ENCODE assay signal across 11 cellular contexts in the genomic region with DNA sequence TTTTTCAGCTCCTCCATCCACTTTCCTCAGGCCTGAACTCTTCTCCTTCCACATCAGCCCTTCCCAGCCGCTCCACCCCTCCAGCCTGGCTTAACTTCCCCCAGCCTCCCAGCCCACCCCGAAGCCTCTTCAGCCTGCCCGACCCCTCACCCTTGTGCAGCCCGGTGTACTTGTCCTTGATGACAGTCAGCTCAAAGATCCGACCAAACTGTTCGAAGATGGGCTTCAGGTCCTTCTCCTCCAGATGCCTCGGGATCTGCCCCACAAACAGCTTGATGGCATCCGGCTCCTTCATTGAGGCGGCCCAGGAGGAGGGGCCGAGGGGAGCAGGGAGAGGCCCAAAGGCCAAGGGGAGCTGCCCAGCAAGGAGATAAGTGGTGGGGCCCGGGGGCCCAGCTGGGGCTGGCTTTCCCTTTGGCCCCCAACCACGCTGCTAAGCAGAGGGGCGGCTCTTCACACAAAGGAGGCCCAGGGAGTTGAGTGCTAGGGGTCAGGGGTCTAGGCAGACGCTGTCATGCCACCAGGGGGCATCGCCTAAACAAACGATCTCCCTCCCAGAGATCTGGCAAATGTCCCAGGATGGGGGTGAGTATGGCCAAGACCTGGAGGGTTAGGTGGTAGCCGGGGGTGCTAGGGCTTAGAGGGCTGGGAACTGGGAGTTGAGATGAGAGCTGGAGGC. TPM values are rescaled to one million over a fixed set of nuclear protein-coding genes. Genes with fewer than 3 reads are reported as not detected.
DNase-seq lines count a peak whose midpoint lies in the region; ATAC-seq and TF ChIP-seq lines count a peak whose summit lies in the region.
"Had no signal": no experiment of that assay in that cellular context is flagged by ENCODE, and none has a peak within 500 bp of the region (broad histone marks: within the 10 kb centered on the region; RNA-seq: fewer than 3 reads in every experiment).

No MANE protein-coding gene starts in this region.

- H3K27ac Mint-ChIP-seq in endodermal cell: no peak overlapping the region

- no peaks in the 10 kb centered on the region for H3K36me3 ChIP-seq in cardiac muscle cell
- H3K36me3 ChIP-seq in endodermal cell (ENCODE audit: control insufficient read depth, insufficient read depth, low read length): no peaks in the 10 kb centered on the region
- no peaks in the 10 kb centered on the region for H3K36me3 ChIP-seq in tibial artery
- H3K36me3 ChIP-seq in testis (ENCODE audit: low read depth, missing control alignments): no peaks in the 10 kb centered on the region
- H3K36me3 ChIP-seq in colonic mucosa: no peaks in the 10 kb centered on the region
- H3K36me3 ChIP-seq: ascending aorta, BLaER1 had no signal

- H3K4me3 Mint-ChIP-seq in endodermal cell: peak overlapping the region; percentile 51

- H3K27me3 ChIP-seq in cardiac muscle cell: peaks cover 9% of the 10 kb centered on the region
- H3K27me3 ChIP-seq in endodermal cell (ENCODE audit: control insufficient read depth, insufficient read depth, low read length, poor library complexity, severe bottlenecking): peaks cover 38% of the 10 kb centered on the region
- peaks cover 0 to 25% of the 10 kb centered on the region in 2 donors for H3K27me3 ChIP-seq in tibial artery
- H3K27me3 ChIP-seq in testis: no peaks in the 10 kb centered on the region
- H3K27me3 ChIP-seq in colonic mucosa: no peaks in the 10 kb centered on the region

- peaks cover 7% of the 10 kb centered on the region for H3K4me1 ChIP-seq in cardiac muscle cell (ENCODE audit: low read depth)
- H3K4me1 ChIP-seq in endodermal cell (ENCODE audit: control insufficient read depth, insufficient read depth, low read length): peaks cover 2% of the 10 kb centered on the region
- peaks cover 0 to 32% (median 25%) of the 10 kb centered on the region in 4 donors for H3K4me1 ChIP-seq in tibial artery
- H3K4me1 ChIP-seq in testis: peaks cover 20% of the 10 kb centered on the region
- H3K4me1 ChIP-seq in colonic mucosa: peaks cover 6% of the 10 kb centered on the region
- H3K4me1 ChIP-seq: ascending aorta had no signal

- no peaks in the 10 kb centered on the region for H3K9me3 ChIP-seq in cardiac muscle cell (ENCODE audit: low read depth)
- no peaks in the 10 kb centered on the region for H3K9me3 ChIP-seq in endodermal cell (ENCODE audit: control insufficient read depth, low read length)
- H3K9me3 ChIP-seq in tibial artery: no peaks in the 10 kb centered on the region
- no peaks in the 10 kb centered on the region for H3K9me3 ChIP-seq in testis
- H3K9me3 ChIP-seq in colonic mucosa: no peaks in the 10 kb centered on the region
- H3K9me3 ChIP-seq: ascending aorta, BLaER1 had no signal

- peaks cover 42% of the 10 kb centered on the region for H3K27me3 Mint-ChIP-seq in endodermal cell (ENCODE audit: insufficient read depth)

- TF ChIP-seq CTCF in cardiac muscle cell (IDR thresholded peaks at IDR 0.05; ENCODE audit: low read depth, low read length) (peak; percentile 11), endodermal cell (conservative IDR thresholded peaks at IDR 0.05) (peak; percentile 79), tibial artery (IDR thresholded peaks at IDR 0.05) (no peak), testis (IDR thresholded peaks at IDR 0.05) (no peak), colonic mucosa (IDR thresholded peaks at IDR 0.05) (no peak)

- intact Hi-C loops in Right ventricle myocardium inferior (cut with DNase I) (no loop called here), tibial artery (cut with DNase I; ENCODE audit: low total_unique reads) (no loop called here), testis (cut with DNase I; ENCODE audit: low total_unique reads) (no loop called here), colonic mucosa (cut with DNase I) (no loop called here)

- no peaks in the 10 kb centered on the region for H3K9me3 Mint-ChIP-seq in endodermal cell

- DNase-seq in cardiac muscle cell (ENCODE audit: low read depth in 1 of 2, low spot score in 1 of 2) (peak in 1 of 2 donors; percentile 42), Right ventricle myocardium inferior (ENCODE audit: missing footprints) (no peak), NCI-H524 treated with DMSO at 0.1 percent for 48 hours (lab: John Stamatoyannopoulos, UW) (peak; percentile 9), endodermal cell (peak; percentile 87), tibial artery (no peak), testis (no peak), colonic mucosa (no peak)

- H3K27ac ChIP-seq in cardiac muscle cell (no peak overlapping the region), endodermal cell (ENCODE audit: low read depth, low read length) (no peak overlapping the region), tibial artery (no peak overlapping the region), testis (no peak overlapping the region), colonic mucosa (no peak overlapping the region)
- H3K27ac ChIP-seq: ascending aorta, BLaER1 had no signal

- H3K36me3 Mint-ChIP-seq in endodermal cell (ENCODE audit: low read depth): no peaks in the 10 kb centered on the region

- H3K4me3 ChIP-seq in cardiac muscle cell (no peak overlapping the region), endodermal cell (ENCODE audit: low read length) (no peak overlapping the region), tibial artery (no peak overlapping the region), testis (no peak overlapping the region), colonic mucosa (no peak overlapping the region)
- H3K4me3 ChIP-seq: ascending aorta, BLaER1 had no signal

- ATAC-seq in Right ventricle myocardium inferior: no peak
- ATAC-seq in GM19452 (IDR thresholded peaks at IDR 0.05; ENCODE audit: unreplicated experiment): no peak

- no peak for TF ChIP-seq POLR2A in testis (IDR thresholded peaks at IDR 0.05)

- no peak overlapping the region for H3K9ac ChIP-seq in endodermal cell (ENCODE audit: extremely low read depth, low read length, poor library complexity, severe bottlenecking)
- no peak overlapping the region for H3K9ac ChIP-seq in colonic mucosa (ENCODE audit: low read depth in 2 of 2, low read length in 2 of 2)
- H3K9ac ChIP-seq: BLaER1 had no signal

- H3K4me1 Mint-ChIP-seq in endodermal cell: peaks cover 16% of the 10 kb centered on the region

- 53 to 69% methylated on average over 4 to 17 of the region's 17 CpGs for WGBS in endodermal cell (ENCODE audit: insufficient coverage in 1 of 2, insufficient read length in 1 of 2), 2 experiments
- WGBS in testis, 2 donors: 51 to 52% methylated on average over 12 to 17 of the region's 17 CpGs

RNA-seq across cellular contexts. Expression of a gene that starts 0.7 kb away (rescaled TPM):
- total RNA-seq in cardiac muscle cell (0.14 and 0.42 TPM in 2 replicates), Right ventricle myocardium inferior (not detected), endodermal cell (under 1 TPM; 0.24 to 0.40 TPM), testis (1 to 10 TPM; 3.2 to 4.6 TPM), colonic mucosa (1 to 10 TPM; 2.7 to 2.8 TPM)
- polyA plus RNA-seq in cardiac muscle cell (not detected in 2 replicates), testis (ENCODE audit: insufficient read depth, low read depth, low replicate concordance) (2.6 TPM)
- 40.3 TPM for polyA plus RNA-seq in endodermal cell (2013, experiment 1 of 2)
- 27.6 TPM for polyA plus RNA-seq in endodermal cell (2013, experiment 2 of 2)
- total RNA-seq: ascending aorta, NCI-H460 had no signal

RNA-seq across cellular contexts. Expression of a gene that starts 5.5 kb away (rescaled TPM):
- not detected in 2 replicates for total RNA-seq in cardiac muscle cell
- 1.1 TPM in 1 of 2 replicates, not detected in the other for polyA plus RNA-seq in cardiac muscle cell
- total RNA-seq in Right ventricle myocardium inferior: 7.7 TPM
- total RNA-seq in endodermal cell: not detected
- 0.89 TPM for polyA plus RNA-seq in endodermal cell (2013, experiment 1 of 2)
- 0.87 TPM for polyA plus RNA-seq in endodermal cell (2013, experiment 2 of 2)
- 10 to 100 TPM in 1 of 2 donors, 1 to 10 TPM in 1; 6.4 to 30.2 TPM for total RNA-seq in testis
- polyA plus RNA-seq in testis (ENCODE audit: insufficient read depth, low read depth, low replicate concordance): 20.5 TPM
- under 1 TPM in 1 of 2 donors, not detected in 1; 0.91 TPM for total RNA-seq in colonic mucosa
- total RNA-seq: ascending aorta, NCI-H460 had no signal

RNA-seq across cellular contexts. Expression of a gene that starts 47.4 kb away (rescaled TPM):
- total RNA-seq in cardiac muscle cell (91.0 and 103 TPM in 2 replicates), Right ventricle myocardium inferior (51.2 TPM), endodermal cell (10 to 100 TPM; 86.3 to 98.0 TPM), testis (10 to 100 TPM; 53.5 to 70.6 TPM), colonic mucosa (100 to 1,000 TPM in 1 of 2 donors, 10 to 100 TPM in 1; 49.4 to 104 TPM)
- polyA plus RNA-seq in cardiac muscle cell (107 and 108 TPM in 2 replicates), testis (ENCODE audit: insufficient read depth, low read depth, low replicate concordance) (75.0 TPM)
- polyA plus RNA-seq in endodermal cell (2013, experiment 1 of 2): 92.0 TPM
- polyA plus RNA-seq in endodermal cell (2013, experiment 2 of 2): 101 TPM

Comparison
In these comparisons a context has a peak if more than half of its experiments do, and no peak if none do; other contexts are left out.
1. DNase-seq: peak in NCI-H524 treated with DMSO at 0.1 percent for 48 hours (single experiment) and endodermal cell (single experiment); none in Right ventricle myocardium inferior (single experiment), tibial artery (0 of 2), testis (single experiment) and colonic mucosa (single experiment).
2. CTCF ChIP-seq: peak in cardiac muscle cell (single experiment) and endodermal cell (single experiment); none in tibial artery (0 of 2), testis (0 of 3) and colonic mucosa (single experiment).